In genomic region chr16:14088155-14088753, GRCh38 we compare ENCODE assay signal across 1 cellular context.
TF ChIP-seq lines count a peak whose summit lies in the region.

No MANE protein-coding gene starts in this region.

TF ChIP-seq in HepG2, 621 proteins besides CTCF, POLR2A, EP300 and RAD21 (continued from another document and continues in another):
- TF ChIP-seq ERF (CRISPR knock-in tag; IDR thresholded peaks at IDR 0.05) (peak; percentile 80), PHB2 (IDR thresholded peaks at IDR 0.05; ENCODE audit: partially characterized antibody) (no peak), EED (CRISPR knock-in tag; IDR thresholded peaks at IDR 0.05) (no peak), ZNF674 (CRISPR knock-in tag; IDR thresholded peaks at IDR 0.05; ENCODE audit: low read depth) (no peak), CREB1 (IDR thresholded peaks at IDR 0.05) (no peak), CREB1 (CRISPR knock-in tag; IDR thresholded peaks at IDR 0.05) (peak; percentile 78), ZC3H4 (CRISPR knock-in tag; IDR thresholded peaks at IDR 0.05; ENCODE audit: borderline replicate concordance) (no peak), MXD3 (CRISPR knock-in tag; IDR thresholded peaks at IDR 0.05) (no peak), ZBTB43 (CRISPR knock-in tag; conservative IDR thresholded peaks at IDR 0.05) (peak; percentile 88; the same call in 1 of the 2 replicates), ZNF367 (CRISPR knock-in tag; IDR thresholded peaks at IDR 0.05; ENCODE audit: borderline replicate concordance) (peak; percentile 88; the same call in 1 of the 2 replicates), DNMT3B (CRISPR knock-in tag; conservative IDR thresholded peaks at IDR 0.05) (no peak), ZNF687 (CRISPR knock-in tag; IDR thresholded peaks at IDR 0.05) (no peak), NR2F2 (IDR thresholded peaks at IDR 0.05; ENCODE audit: borderline replicate concordance, low read depth) (0 out of 2 replicates have a peak, but pooled peaks have one; percentile 20), TAF15 (IDR thresholded peaks at IDR 0.05; ENCODE audit: low read depth, low read length, poor library complexity, severe bottlenecking) (no peak), TRIM22 (IDR thresholded peaks at IDR 0.05) (no peak), ZNF749 (CRISPR knock-in tag; IDR thresholded peaks at IDR 0.05; ENCODE audit: borderline replicate concordance) (peak; percentile 86; the same call in 1 of the 2 replicates), RARG (CRISPR knock-in tag; IDR thresholded peaks at IDR 0.05; ENCODE audit: low read depth) (no peak), ZNF451 (CRISPR knock-in tag; IDR thresholded peaks at IDR 0.05) (no peak), ZBTB8A (CRISPR knock-in tag; IDR thresholded peaks at IDR 0.05; ENCODE audit: borderline replicate concordance, low read depth) (no peak), TBL1XR1 (IDR thresholded peaks at IDR 0.05; ENCODE audit: borderline replicate concordance, low read length, partially characterized antibody) (peak; percentile 63), ZBTB46 (CRISPR knock-in tag; IDR thresholded peaks at IDR 0.05; ENCODE audit: borderline replicate concordance) (no peak), ZNF572 (CRISPR knock-in tag; IDR thresholded peaks at IDR 0.05) (no peak), YEATS2 (CRISPR knock-in tag; IDR thresholded peaks at IDR 0.05; ENCODE audit: borderline replicate concordance) (peak; percentile 74; the same call in 1 of the 2 replicates), GZF1 (CRISPR knock-in tag; IDR thresholded peaks at IDR 0.05) (no peak), ZNF615 (CRISPR knock-in tag; IDR thresholded peaks at IDR 0.05; ENCODE audit: borderline replicate concordance) (peak; percentile 60; the same call in 1 of the 2 replicates), DRAP1 (CRISPR knock-in tag; IDR thresholded peaks at IDR 0.05) (peak; percentile 23; the same call in 1 of the 2 replicates), ZNF276 (CRISPR knock-in tag; IDR thresholded peaks at IDR 0.05; ENCODE audit: low read depth) (no peak), NPAS2 (CRISPR knock-in tag; IDR thresholded peaks at IDR 0.05; ENCODE audit: borderline replicate concordance) (no peak), ZNF768 (CRISPR knock-in tag; IDR thresholded peaks at IDR 0.05) (no peak), ZNF264 (CRISPR knock-in tag; IDR thresholded peaks at IDR 0.05) (peak; percentile 68; the same call in 1 of the 2 replicates), CENPT (CRISPR knock-in tag; IDR thresholded peaks at IDR 0.05; ENCODE audit: low read depth) (no peak), ZSCAN20 (CRISPR knock-in tag; IDR thresholded peaks at IDR 0.05; ENCODE audit: borderline replicate concordance) (no peak), NR2C2 (CRISPR knock-in tag; IDR thresholded peaks at IDR 0.05; ENCODE audit: borderline replicate concordance) (peak; percentile 71; the same call in 1 of the 2 replicates), CREBL2 (CRISPR knock-in tag; IDR thresholded peaks at IDR 0.05; ENCODE audit: borderline replicate concordance) (no peak), ZNF879 (CRISPR knock-in tag; IDR thresholded peaks at IDR 0.05) (no peak), MNT (IDR thresholded peaks at IDR 0.05) (no peak), FOXA3 (CRISPR knock-in tag; IDR thresholded peaks at IDR 0.05) (peak; percentile 92), NFE2L1 (CRISPR knock-in tag; IDR thresholded peaks at IDR 0.05; ENCODE audit: borderline replicate concordance) (no peak), ZFX (CRISPR knock-in tag; IDR thresholded peaks at IDR 0.05; ENCODE audit: low read depth) (no peak), ATF7 (IDR thresholded peaks at IDR 0.05) (peak; percentile 97), ATF7 (CRISPR knock-in tag; IDR thresholded peaks at IDR 0.05) (peak; percentile 98; the same call in 1 of the 2 replicates), HNRNPUL1 (IDR thresholded peaks at IDR 0.05; ENCODE audit: low read depth, low read length) (no peak), ZNF607 (CRISPR knock-in tag; IDR thresholded peaks at IDR 0.05; ENCODE audit: borderline replicate concordance) (peak; percentile 54; the same call in 1 of the 2 replicates), ZNF550 (CRISPR knock-in tag; IDR thresholded peaks at IDR 0.05; ENCODE audit: borderline replicate concordance) (no peak), RXRA (CRISPR knock-in tag; IDR thresholded peaks at IDR 0.05) (no peak; the same call in 1 of the 2 replicates), STAG1 (CRISPR knock-in tag; IDR thresholded peaks at IDR 0.05) (peak; percentile 21; the same call in 1 of the 2 replicates), TBX3 (IDR thresholded peaks at IDR 0.05; ENCODE audit: borderline replicate concordance) (peak; percentile 62; the same call in 1 of the 2 replicates), KLF13 (CRISPR knock-in tag; IDR thresholded peaks at IDR 0.05) (no peak), ZNF230 (CRISPR knock-in tag; IDR thresholded peaks at IDR 0.05) (no peak), TGIF2 (CRISPR knock-in tag; IDR thresholded peaks at IDR 0.05) (peak; percentile 62), ZNF160 (CRISPR knock-in tag; IDR thresholded peaks at IDR 0.05) (no peak), TEAD3 (CRISPR knock-in tag; optimal IDR thresholded peaks at IDR 0.05; ENCODE audit: borderline replicate concordance) (peak; percentile 95), MATR3 (CRISPR knock-in tag; IDR thresholded peaks at IDR 0.05) (no peak), MED13 (CRISPR knock-in tag; IDR thresholded peaks at IDR 0.05) (no peak), ZNF503 (CRISPR knock-in tag; IDR thresholded peaks at IDR 0.05) (peak; percentile 85), FOXA1 (IDR thresholded peaks at IDR 0.05) (no peak), FOXA1 (CRISPR knock-in tag; IDR thresholded peaks at IDR 0.05) (peak; percentile 90), THAP7 (CRISPR knock-in tag; IDR thresholded peaks at IDR 0.05) (no peak), ZNF614 (CRISPR knock-in tag; IDR thresholded peaks at IDR 0.05; ENCODE audit: borderline replicate concordance) (peak; percentile 99)
